17 cellular contexts compared by ENCODE assay signal in the genomic region with DNA sequence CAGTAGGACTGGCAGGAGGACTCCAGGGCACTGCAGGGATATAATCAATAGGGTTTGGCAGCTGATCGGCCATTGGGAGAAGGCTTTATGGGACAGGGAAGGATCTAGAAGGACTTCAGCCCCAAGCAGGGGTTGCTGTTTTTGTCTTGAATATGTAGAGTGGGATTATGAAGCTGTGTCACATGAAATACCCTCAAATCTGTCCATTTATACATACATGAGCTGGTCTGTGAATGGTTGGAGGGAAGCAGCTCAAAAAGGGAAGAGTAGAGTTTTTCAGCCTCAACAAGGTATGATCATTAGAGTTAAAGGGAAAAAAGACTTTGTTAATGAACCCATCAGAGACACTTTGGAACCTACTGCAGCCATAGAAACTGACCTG.
DNase-seq lines count a peak whose midpoint lies in the region; ATAC-seq and TF ChIP-seq lines count a peak whose summit lies in the region.
"Had no signal": no experiment of that assay in that cellular context is flagged by ENCODE, and none has a peak within 500 bp of the region (broad histone marks: within the 10 kb centered on the region; RNA-seq: fewer than 3 reads in every experiment).

No MANE protein-coding gene starts in this region.

- no peak overlapping the region for H3K4me2 ChIP-seq in GM23338

- peak overlapping the region; percentile 42 to 69 (median 50) for H3K27ac Mint-ChIP-seq in CD4-positive, CD25-positive, alpha-beta regulatory T cell
- H3K27ac Mint-ChIP-seq in GM23338 = no peak overlapping the region
- peak overlapping the region; percentile 90 for H3K27ac Mint-ChIP-seq in activated naive CD8-positive, alpha-beta T cell treated with anti-CD3 and anti-CD28 coated beads, Interleukin-2, amount 10 ng/mL, durations not matched to agents 7 days and 5 days
- peak overlapping the region; percentile 33 to 90 (median 80) for H3K27ac Mint-ChIP-seq in naive thymus-derived CD8-positive, alpha-beta T cell

- no peaks in the 10 kb centered on the region for H3K27me3 Mint-ChIP-seq in CD4-positive, CD25-positive, alpha-beta regulatory T cell
- no peaks in the 10 kb centered on the region for H3K27me3 Mint-ChIP-seq in GM23338 (ENCODE audit: insufficient read depth, low read depth, poor library complexity)
- no peaks in the 10 kb centered on the region for H3K27me3 Mint-ChIP-seq in activated naive CD8-positive, alpha-beta T cell treated with anti-CD3 and anti-CD28 coated beads, Interleukin-2, amount 10 ng/mL, durations not matched to agents 7 days and 5 days
- H3K27me3 Mint-ChIP-seq in naive thymus-derived CD8-positive, alpha-beta T cell = no peaks in the 10 kb centered on the region

- no peak overlapping the region for H3K4me3 ChIP-seq in CD4-positive, CD25-positive, alpha-beta regulatory T cell (ENCODE audit: low read depth, low read length)
- H3K4me3 ChIP-seq in GM23338 (no peak overlapping the region), prostate gland (no peak overlapping the region)

- WGBS in prostate gland = 85% methylated on average over 1 of the region's 1 CpG

- intact Hi-C loops in prostate gland (cut with DNase I) = no loop called here

- TF ChIP-seq CTCF in GM23338 (conservative IDR thresholded peaks at IDR 0.05; ENCODE audit: low read depth in 2 of 2) (no peak), prostate gland (IDR thresholded peaks at IDR 0.05) (no peak)

- no peaks in the 10 kb centered on the region for H3K9me3 ChIP-seq in CD4-positive, CD25-positive, alpha-beta regulatory T cell (ENCODE audit: control insufficient read depth in 2 of 2, low read length in 2 of 2)
- no peaks in the 10 kb centered on the region for H3K9me3 ChIP-seq in prostate gland

- no peak overlapping the region for H3K27ac ChIP-seq in CD4-positive, CD25-positive, alpha-beta regulatory T cell (ENCODE audit: insufficient read depth, low read length, poor library complexity, severe bottlenecking)
- H3K27ac ChIP-seq in GM23338 (ENCODE audit: low read depth) = no peak overlapping the region
- no peak overlapping the region for H3K27ac ChIP-seq in prostate gland

- H3K79me2 ChIP-seq in GM23338 (replicated peaks; ENCODE audit: insufficient read depth) = no peaks in the 10 kb centered on the region

- no peaks in the 10 kb centered on the region for H3K4me1 ChIP-seq in CD4-positive, CD25-positive, alpha-beta regulatory T cell (ENCODE audit: control insufficient read depth, insufficient read depth, low read length, poor library complexity, severe bottlenecking)
- H3K4me1 ChIP-seq in GM23338 (ENCODE audit: insufficient read depth) (no peaks in the 10 kb centered on the region), prostate gland (replicated peaks) (no peaks in the 10 kb centered on the region)

- no peak overlapping the region for H3K4me3 Mint-ChIP-seq in CD4-positive, CD25-positive, alpha-beta regulatory T cell
- no peak overlapping the region for H3K4me3 Mint-ChIP-seq in GM23338
- no peak overlapping the region for H3K4me3 Mint-ChIP-seq in activated naive CD8-positive, alpha-beta T cell treated with anti-CD3 and anti-CD28 coated beads, Interleukin-2, amount 10 ng/mL, durations not matched to agents 7 days and 5 days
- peak overlapping the region in 5 of 10 donors; percentile 2 to 59 (median 30) for H3K4me3 Mint-ChIP-seq in naive thymus-derived CD8-positive, alpha-beta T cell
- H3K4me3 Mint-ChIP-seq: H9 had no signal

- peaks cover 3 to 11% (median 6%) of the 10 kb centered on the region in 4 donors for H3K4me1 Mint-ChIP-seq in CD4-positive, CD25-positive, alpha-beta regulatory T cell
- H3K4me1 Mint-ChIP-seq in GM23338 = no peaks in the 10 kb centered on the region
- H3K4me1 Mint-ChIP-seq in activated naive CD8-positive, alpha-beta T cell treated with anti-CD3 and anti-CD28 coated beads, Interleukin-2, amount 10 ng/mL, durations not matched to agents 7 days and 5 days = peaks cover 46% of the 10 kb centered on the region
- peaks cover 13 to 47% (median 32%) of the 10 kb centered on the region in 4 donors for H3K4me1 Mint-ChIP-seq in naive thymus-derived CD8-positive, alpha-beta T cell
- H3K4me1 Mint-ChIP-seq: H9 had no signal

- no peaks in the 10 kb centered on the region for H4K20me1 ChIP-seq in GM23338 (replicated peaks; ENCODE audit: insufficient read depth)

- H3F3A ChIP-seq in GM23338 (replicated peaks; ENCODE audit: low read depth) = no peaks in the 10 kb centered on the region

- POLR2A ChIA-PET in activated naive CD8-positive, alpha-beta T cell treated with anti-CD3 and anti-CD28 coated beads, Interleukin-2, amount 10 ng/mL, durations not matched to agents 7 days and 5 days (lab: Charles Lee) = interaction anchor here (0.5 to 2.4 kb wide), 6 partner anchors 14 to 97 kb away, joined by 4 to 10 read pairs (median 4); no protein-coding TSS in a partner anchor
- POLR2A ChIA-PET in naive thymus-derived CD8-positive, alpha-beta T cell (lab: Charles Lee) = interaction anchor here (0.5 to 1.6 kb wide), 7 partner anchors 31 to 1637 kb away, joined by 3 to 9 read pairs (median 3); no protein-coding TSS in a partner anchor

- H2AFZ ChIP-seq in GM23338 = peak overlapping the region; percentile 63; the same call in 1 of the 2 replicates

- no peak for TF ChIP-seq POLR2A in prostate gland (IDR thresholded peaks at IDR 0.05)

- no peak for DNase-seq in CD4-positive, CD25-positive, alpha-beta regulatory T cell
- DNase-seq in GM23338 (ENCODE audit: low spot score) = no peak
- no peak for DNase-seq in activated naive CD8-positive, alpha-beta T cell treated with anti-CD3 and anti-CD28 coated beads, Interleukin-2, amount 10 ng/mL, durations not matched to agents 7 days and 5 days
- DNase-seq in naive thymus-derived CD8-positive, alpha-beta T cell = no peak
- no peak for DNase-seq in prostate gland (ENCODE audit: low spot score)
- DNase-seq in NCI-H1048 (lab: John Stamatoyannopoulos, UW) = no peak
- DNase-seq: activated CD4-positive, CD25-positive, alpha-beta regulatory T cell treated with anti-CD3 and anti-CD28 coated beads, Interleukin-2, amount 50 U/mL, for 72 hours; COR-L47; effector CD4-positive, alpha-beta T cell; EL; H9; MM.1S; NCI-H1694; NCI-H2227 treated with DMSO at 0.1 percent for 48 hours; stimulated activated CD4-positive, alpha-beta T cell treated with anti-CD3 and anti-CD28 coated beads, Interleukin-12 subunit alpha, Interleukin-12 subunit beta, amount 100 ng/mL, for 4 hours had no signal

- H3K9me2 ChIP-seq in GM23338 (ENCODE audit: insufficient read depth) = no peaks in the 10 kb centered on the region

- no peaks in the 10 kb centered on the region for H3K36me3 ChIP-seq in CD4-positive, CD25-positive, alpha-beta regulatory T cell (ENCODE audit: control insufficient read depth, insufficient read depth, low read length)
- H3K36me3 ChIP-seq in GM23338 (ENCODE audit: insufficient read depth) (no peaks in the 10 kb centered on the region), prostate gland (no peaks in the 10 kb centered on the region)

- no peak for ATAC-seq in CD4-positive, CD25-positive, alpha-beta regulatory T cell (ENCODE audit: low read depth in 2 of 2)
- ATAC-seq in GM23338 (no peak), GM21526 (IDR thresholded peaks at IDR 0.05; ENCODE audit: low FRiP score, unreplicated experiment) (no peak), GM21390 (IDR thresholded peaks at IDR 0.05; ENCODE audit: unreplicated experiment) (no peak)
- ATAC-seq in activated naive CD8-positive, alpha-beta T cell treated with anti-CD3 and anti-CD28 coated beads, Interleukin-2, amount 10 ng/mL, durations not matched to agents 7 days and 5 days (ENCODE audit: low read depth) = no peak
- no peak for ATAC-seq in naive thymus-derived CD8-positive, alpha-beta T cell

- no peaks in the 10 kb centered on the region for H3K9me3 Mint-ChIP-seq in CD4-positive, CD25-positive, alpha-beta regulatory T cell
- H3K9me3 Mint-ChIP-seq in GM23338 = no peaks in the 10 kb centered on the region
- H3K9me3 Mint-ChIP-seq in activated naive CD8-positive, alpha-beta T cell treated with anti-CD3 and anti-CD28 coated beads, Interleukin-2, amount 10 ng/mL, durations not matched to agents 7 days and 5 days = no peaks in the 10 kb centered on the region
- no peaks in the 10 kb centered on the region for H3K9me3 Mint-ChIP-seq in naive thymus-derived CD8-positive, alpha-beta T cell
- H3K9me3 Mint-ChIP-seq: H9 had no signal

- no peaks in the 10 kb centered on the region for H3K36me3 Mint-ChIP-seq in CD4-positive, CD25-positive, alpha-beta regulatory T cell
- H3K36me3 Mint-ChIP-seq in GM23338 (ENCODE audit: low read depth) = no peaks in the 10 kb centered on the region
- H3K36me3 Mint-ChIP-seq in activated naive CD8-positive, alpha-beta T cell treated with anti-CD3 and anti-CD28 coated beads, Interleukin-2, amount 10 ng/mL, durations not matched to agents 7 days and 5 days = no peaks in the 10 kb centered on the region
- no peaks in the 10 kb centered on the region for H3K36me3 Mint-ChIP-seq in naive thymus-derived CD8-positive, alpha-beta T cell

- no peaks in the 10 kb centered on the region for H3K27me3 ChIP-seq in CD4-positive, CD25-positive, alpha-beta regulatory T cell (ENCODE audit: control insufficient read depth, insufficient read depth, low read length)
- no peaks in the 10 kb centered on the region for H3K27me3 ChIP-seq in GM23338 (ENCODE audit: insufficient read depth)
- H3K27me3 ChIP-seq in prostate gland (replicated peaks; ENCODE audit: insufficient read depth) = no peaks in the 10 kb centered on the region

TF ChIP-seq in GM23338, 12 proteins besides CTCF, POLR2A, EP300 and RAD21:
- TF ChIP-seq POLR2AphosphoS5 (IDR thresholded peaks at IDR 0.05; ENCODE audit: low read depth) (no peak), ETS1 (IDR thresholded peaks at IDR 0.05) (no peak)
